In the genomic region with DNA sequence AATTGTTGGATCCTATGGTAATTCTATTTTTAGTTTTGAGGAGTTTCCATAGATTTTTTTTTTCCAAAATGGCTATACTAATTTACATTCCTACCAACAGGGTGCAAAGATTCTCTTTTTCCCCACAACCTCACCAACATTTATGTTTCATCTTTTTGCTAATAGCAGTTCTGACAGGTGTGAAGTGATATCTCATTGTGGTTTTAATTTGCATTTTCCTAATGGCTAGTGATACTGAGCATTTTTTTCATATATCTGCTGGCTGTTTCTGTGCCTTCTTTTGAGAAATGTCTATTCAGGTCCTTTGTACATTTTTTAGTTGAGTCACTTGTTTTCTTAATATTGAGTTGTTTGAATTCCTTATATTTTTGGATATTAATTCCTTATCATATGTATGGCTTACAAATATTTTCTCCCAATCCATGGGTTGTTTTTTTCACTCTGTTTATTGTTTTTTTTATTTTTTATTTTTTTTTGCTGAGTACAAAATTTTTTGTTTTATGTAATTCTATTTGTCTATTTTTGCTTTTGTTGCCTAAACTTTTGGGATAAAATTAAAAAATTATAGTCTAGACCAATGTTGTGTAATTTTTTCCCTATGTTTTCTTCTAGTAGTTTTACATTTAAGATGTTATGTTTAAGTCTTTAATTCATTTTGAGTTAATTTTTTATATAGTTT, we compare ENCODE assay signal across 25 cellular contexts.
"Had no signal": no experiment of that assay in that cellular context is flagged by ENCODE, and none has a peak within 500 bp of the region (broad histone marks: within the 10 kb centered on the region; RNA-seq: fewer than 3 reads in every experiment).

No MANE protein-coding gene starts in this region.

- H3K4me3 ChIP-seq: lung, mucosa of descending colon, neural progenitor cell, right lobe of liver, thoracic aorta, tibial nerve, upper lobe of left lung had no signal

- H3K9me3 ChIP-seq: right lobe of liver, thoracic aorta, upper lobe of left lung had no signal

- H3K27me3 Mint-ChIP-seq: progenitor cell of endocrine pancreas had no signal

- H3K79me2 ChIP-seq: parathyroid adenoma had no signal

- H2AFZ ChIP-seq: neural progenitor cell, parathyroid adenoma had no signal

- DNase-seq: cortex of kidney; effector memory CD8-positive, alpha-beta T cell; foreskin melanocyte; mucosa of descending colon; naive B cell; right lobe of liver; small intestine; stimulated activated CD4-positive, alpha-beta T cell treated with anti-CD3 and anti-CD28 coated beads, Interleukin-15, amount 100 ng/mL, for 24 hours; stimulated activated CD4-positive, alpha-beta T cell treated with anti-CD3 and anti-CD28 coated beads, Interleukin-2, amount 100 ng/mL, for 48 hours; stimulated activated naive B cell treated with anti-CD40 and anti-IgM and Interleukin-4, amounts not matched to agents 10 μg/mL and 1 μg/mL and 100 μg/mL, for 72 hours; upper lobe of left lung had no signal

- H3K27ac Mint-ChIP-seq: effector memory CD8-positive, alpha-beta T cell; memory B cell; naive B cell; natural killer cell treated with Interleukin-12 subunit alpha and Interleukin-12 subunit beta and Interleukin-15 and Interleukin-18, amount 100 ng/mL, for 72 hours; neural progenitor cell; progenitor cell of endocrine pancreas; stimulated activated naive B cell treated with anti-CD40 and anti-IgM and Interleukin-4, amounts not matched to agents 10 μg/mL and 1 μg/mL and 100 μg/mL, for 72 hours; stimulated activated naive CD8-positive, alpha-beta T cell treated with anti-CD3 and anti-CD28 coated beads, Interleukin-15, Interleukin-2, amounts not matched to agents 100 ng/mL and 50 ng/mL, for 24 hours had no signal

- H3K4me2 ChIP-seq: neural progenitor cell had no signal

- H3K27me3 ChIP-seq: neural progenitor cell, right lobe of liver, tibial nerve, upper lobe of left lung had no signal

- FAIRE-seq: keratinocyte, small intestine, urothelium cell line had no signal

- H3K4me1 ChIP-seq: neural progenitor cell, parathyroid adenoma, right lobe of liver, tibial nerve, upper lobe of left lung had no signal

- H3K36me3 Mint-ChIP-seq: memory B cell; naive B cell; natural killer cell treated with Interleukin-12 subunit alpha and Interleukin-12 subunit beta and Interleukin-15 and Interleukin-18, amount 100 ng/mL, for 72 hours; neural progenitor cell; stimulated activated naive B cell treated with anti-CD40 and anti-IgM and Interleukin-4, amounts not matched to agents 10 μg/mL and 1 μg/mL and 100 μg/mL, for 72 hours had no signal

- H3K4me3 Mint-ChIP-seq: effector memory CD8-positive, alpha-beta T cell; memory B cell; naive B cell; natural killer cell treated with Interleukin-12 subunit alpha and Interleukin-12 subunit beta and Interleukin-15 and Interleukin-18, amount 100 ng/mL, for 72 hours; neural progenitor cell; stimulated activated naive B cell treated with anti-CD40 and anti-IgM and Interleukin-4, amounts not matched to agents 10 μg/mL and 1 μg/mL and 100 μg/mL, for 72 hours; stimulated activated naive CD8-positive, alpha-beta T cell treated with anti-CD3 and anti-CD28 coated beads, Interleukin-15, Interleukin-2, amounts not matched to agents 100 ng/mL and 50 ng/mL, for 24 hours had no signal

- H3K9ac ChIP-seq: neural progenitor cell, parathyroid adenoma had no signal

- H3K9me3 Mint-ChIP-seq: effector memory CD8-positive, alpha-beta T cell; natural killer cell treated with Interleukin-12 subunit alpha and Interleukin-12 subunit beta and Interleukin-15 and Interleukin-18, amount 100 ng/mL, for 72 hours; stimulated activated naive CD8-positive, alpha-beta T cell treated with anti-CD3 and anti-CD28 coated beads, Interleukin-15, Interleukin-2, amounts not matched to agents 100 ng/mL and 50 ng/mL, for 24 hours had no signal

- ATAC-seq: effector memory CD8-positive, alpha-beta T cell; esophagus mucosa; left lobe of liver; mucosa of descending colon; natural killer cell treated with Interleukin-12 subunit alpha and Interleukin-12 subunit beta and Interleukin-15 and Interleukin-18, amount 100 ng/mL, for 72 hours; right lobe of liver; stimulated activated naive B cell treated with anti-CD40 and anti-IgM and Interleukin-4, amounts not matched to agents 10 μg/mL and 1 μg/mL and 100 μg/mL, for 72 hours had no signal

- H3K4me1 Mint-ChIP-seq: memory B cell; naive B cell; neural progenitor cell; stimulated activated naive B cell treated with anti-CD40 and anti-IgM and Interleukin-4, amounts not matched to agents 10 μg/mL and 1 μg/mL and 100 μg/mL, for 72 hours had no signal

- H3K36me3 ChIP-seq: right lobe of liver, thoracic aorta, tibial nerve, upper lobe of left lung had no signal

- H3K27ac ChIP-seq: epithelial cell of prostate, neural progenitor cell, parathyroid adenoma, right lobe of liver, thoracic aorta, tibial nerve, upper lobe of left lung had no signal
